ENCODE assay signal across 1 cellular context in genomic region chr5:156865427-156865826, GRCh38.
TF ChIP-seq lines count a peak whose summit lies in the region.

No MANE protein-coding gene starts in this region.

TF ChIP-seq in H1, 55 proteins besides CTCF, POLR2A, EP300 and RAD21:
- TF ChIP-seq, protein P1, sequence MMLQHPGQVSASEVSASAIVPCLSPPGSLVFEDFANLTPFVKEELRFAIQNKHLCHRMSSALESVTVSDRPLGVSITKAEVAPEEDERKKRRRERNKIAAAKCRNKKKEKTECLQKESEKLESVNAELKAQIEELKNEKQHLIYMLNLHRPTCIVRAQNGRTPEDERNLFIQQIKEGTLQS (IDR thresholded peaks at IDR 0.05; ENCODE audit: insufficient read depth, low read depth, low read length) = no peak
- no peak for TF ChIP-seq PHF8 (conservative IDR thresholded peaks at IDR 0.05; ENCODE audit: low read depth, low read length)
- no peak for TF ChIP-seq SAP30 (IDR thresholded peaks at IDR 0.05; ENCODE audit: insufficient read depth, insufficient replicate concordance, low read length)
- no peak for TF ChIP-seq ASH2L (IDR thresholded peaks at IDR 0.05; ENCODE audit: low read length)
- TF ChIP-seq TEAD4 (IDR thresholded peaks at IDR 0.05; ENCODE audit: low read depth, low read length) = no peak
- no peak for TF ChIP-seq MAFK (IDR thresholded peaks at IDR 0.05; ENCODE audit: low read depth, low read length)
- no peak for TF ChIP-seq CHD1 (IDR thresholded peaks at IDR 0.05; ENCODE audit: low read depth, low read length)
- TF ChIP-seq, protein P2, sequence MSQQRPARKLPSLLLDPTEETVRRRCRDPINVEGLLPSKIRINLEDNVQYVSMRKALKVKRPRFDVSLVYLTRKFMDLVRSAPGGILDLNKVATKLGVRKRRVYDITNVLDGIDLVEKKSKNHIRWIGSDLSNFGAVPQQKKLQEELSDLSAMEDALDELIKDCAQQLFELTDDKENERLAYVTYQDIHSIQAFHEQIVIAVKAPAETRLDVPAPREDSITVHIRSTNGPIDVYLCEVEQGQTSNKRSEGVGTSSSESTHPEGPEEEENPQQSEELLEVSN (IDR thresholded peaks at IDR 0.05) = no peak
- TF ChIP-seq KDM4A (IDR thresholded peaks at IDR 0.05; ENCODE audit: low read depth, low read length, severe bottlenecking) = no peak
- TF ChIP-seq BACH1 (IDR thresholded peaks at IDR 0.05; ENCODE audit: low read length) = no peak
- TF ChIP-seq CHD2 (IDR thresholded peaks at IDR 0.05; ENCODE audit: low read length) = no peak
- no peak for TF ChIP-seq HDAC6 (IDR thresholded peaks at IDR 0.05; ENCODE audit: low read depth, low read length)
- TF ChIP-seq SIX5 (IDR thresholded peaks at IDR 0.05; ENCODE audit: low read depth, low read length) = no peak
- TF ChIP-seq SIN3A (conservative IDR thresholded peaks at IDR 0.05 in 1 of 2, IDR thresholded peaks at IDR 0.05 in 1 of 2; ENCODE audit: low read depth in 1 of 2, low read length in 2 of 2) = no peak
- TF ChIP-seq CBX5 (IDR thresholded peaks at IDR 0.05; ENCODE audit: low read depth, low read length) = no peak
- no peak for TF ChIP-seq SIRT6 (IDR thresholded peaks at IDR 0.05; ENCODE audit: low read length)
- TF ChIP-seq CHD7 (IDR thresholded peaks at IDR 0.05; ENCODE audit: insufficient replicate concordance, low read length) = no peak
TF ChIP-seq in H1: peak in this region for 0.
